14 cellular contexts compared by ENCODE assay signal in genomic region chr14:104731249-104731924, GRCh38. TPM values are rescaled to one million over a fixed set of nuclear protein-coding genes. Genes with fewer than 3 reads are reported as not detected.
DNase-seq lines count a peak whose midpoint lies in the region; ATAC-seq and TF ChIP-seq lines count a peak whose summit lies in the region.
"Had no signal": no experiment of that assay in that cellular context is flagged by ENCODE, and none has a peak within 500 bp of the region (broad histone marks: within the 10 kb centered on the region; RNA-seq: fewer than 3 reads in every experiment).

No MANE protein-coding gene starts in this region.

- no peak for DNase-seq in left ventricle myocardium inferior
- DNase-seq in left cardiac atrium, result no peak
- peak; percentile 34 for DNase-seq in SHP77 treated with DMSO at 0.1 percent for 48 hours (lab: John Stamatoyannopoulos, UW)
- DNase-seq in right cardiac atrium, result no peak
- no peak for DNase-seq in NCI-H2196 treated with DMSO at 0.1 percent for 48 hours (lab: John Stamatoyannopoulos, UW; ENCODE audit: unreplicated experiment)
- DNase-seq in NCI-H2081 treated with DMSO at 0.1 percent for 48 hours (lab: John Stamatoyannopoulos, UW), result no peak
- no peak for DNase-seq in stimulated activated CD4-positive, alpha-beta T cell treated with anti-CD3 and anti-CD28 coated beads, Interleukin-2, amount 100 ng/mL, for 24 hours
- DNase-seq: activated CD8-positive, alpha-beta memory T cell treated with anti-CD3 and anti-CD28 coated beads, Interleukin-2, amount 50 U/mL, for 4 hours; NCI-H1105; testis had no signal

- H3K27ac ChIP-seq in left ventricle myocardium inferior (replicated peaks) (peak overlapping the region; percentile 98), right cardiac atrium (ENCODE audit: low read length) (peak overlapping the region; percentile 79)
- H3K27ac ChIP-seq: testis had no signal

- H3K4me1 ChIP-seq in left ventricle myocardium inferior (peaks cover 93% of the 10 kb centered on the region), right cardiac atrium (ENCODE audit: control insufficient read depth, insufficient read depth, low read length) (peaks cover 25% of the 10 kb centered on the region)
- H3K4me1 ChIP-seq: HAP-1 had no signal

- no peaks in the 10 kb centered on the region for H3K27me3 ChIP-seq in left ventricle myocardium inferior (ENCODE audit: low read depth)
- no peaks in the 10 kb centered on the region for H3K27me3 ChIP-seq in right cardiac atrium (ENCODE audit: control insufficient read depth, insufficient read depth)
- H3K27me3 ChIP-seq: esophagus muscularis mucosa, testis had no signal

- peak; percentile 43 for TF ChIP-seq CTCF in left ventricle myocardium inferior (IDR thresholded peaks at IDR 0.05; ENCODE audit: borderline replicate concordance)

- ATAC-seq in left cardiac atrium (no peak), right cardiac atrium (no peak), HG03457 (IDR thresholded peaks at IDR 0.05; ENCODE audit: unreplicated experiment) (no peak)
- ATAC-seq: sciatic nerve had no signal

- H3K9me3 ChIP-seq in left ventricle myocardium inferior (replicated peaks) (no peaks in the 10 kb centered on the region), right cardiac atrium (ENCODE audit: control insufficient read depth, low read length) (no peaks in the 10 kb centered on the region)
- H3K9me3 ChIP-seq: esophagus muscularis mucosa, HAP-1, testis had no signal

- no peaks in the 10 kb centered on the region for H3K36me3 ChIP-seq in left ventricle myocardium inferior
- H3K36me3 ChIP-seq: esophagus muscularis mucosa, HAP-1 had no signal

- H3K4me3 ChIP-seq in left ventricle myocardium inferior, result no peak overlapping the region
- H3K4me3 ChIP-seq in right cardiac atrium (ENCODE audit: low read length), result no peak overlapping the region
- H3K4me3 ChIP-seq: esophagus muscularis mucosa, HAP-1, testis had no signal

- intact Hi-C loops in left ventricle myocardium inferior (cut with micrococcal nuclease) (no loop called here), left cardiac atrium (cut with DNase I) (no loop called here), right cardiac atrium (cut with DNase I) (no loop called here)

- WGBS in right cardiac atrium, result 87% methylated on average over 11 of the region's 11 CpGs

RNA-seq across cellular contexts. Expression of gene ADSS1, which starts 7.4 kb away (rescaled TPM):
- total RNA-seq in left ventricle myocardium inferior (218 TPM), left cardiac atrium (100 to 1,000 TPM in 1 of 2 donors, 10 to 100 TPM in 1; 86.2 to 102 TPM), right cardiac atrium (100 to 1,000 TPM; 156 to 212 (median 188) TPM)
- polyA plus RNA-seq in right cardiac atrium, result 217 TPM

RNA-seq across cellular contexts. Expression of gene SIVA1, which starts 21.6 kb away (rescaled TPM):
- total RNA-seq in left ventricle myocardium inferior (55.6 TPM), left cardiac atrium (10 to 100 TPM; 67.6 to 68.7 TPM), right cardiac atrium (10 to 100 TPM; 74.6 to 88.5 (median 85.1) TPM)
- polyA plus RNA-seq in right cardiac atrium, result 201 TPM

RNA-seq across cellular contexts. Expression of gene INF2, which starts 42.0 kb away (rescaled TPM):
- 28.5 TPM for total RNA-seq in left ventricle myocardium inferior
- 10 to 100 TPM; 44.4 to 44.7 TPM for total RNA-seq in left cardiac atrium
- total RNA-seq in right cardiac atrium, result 10 to 100 TPM; 36.2 to 46.4 (median 42.3) TPM
- polyA plus RNA-seq in right cardiac atrium, result 36.6 TPM
